In the genomic region with DNA sequence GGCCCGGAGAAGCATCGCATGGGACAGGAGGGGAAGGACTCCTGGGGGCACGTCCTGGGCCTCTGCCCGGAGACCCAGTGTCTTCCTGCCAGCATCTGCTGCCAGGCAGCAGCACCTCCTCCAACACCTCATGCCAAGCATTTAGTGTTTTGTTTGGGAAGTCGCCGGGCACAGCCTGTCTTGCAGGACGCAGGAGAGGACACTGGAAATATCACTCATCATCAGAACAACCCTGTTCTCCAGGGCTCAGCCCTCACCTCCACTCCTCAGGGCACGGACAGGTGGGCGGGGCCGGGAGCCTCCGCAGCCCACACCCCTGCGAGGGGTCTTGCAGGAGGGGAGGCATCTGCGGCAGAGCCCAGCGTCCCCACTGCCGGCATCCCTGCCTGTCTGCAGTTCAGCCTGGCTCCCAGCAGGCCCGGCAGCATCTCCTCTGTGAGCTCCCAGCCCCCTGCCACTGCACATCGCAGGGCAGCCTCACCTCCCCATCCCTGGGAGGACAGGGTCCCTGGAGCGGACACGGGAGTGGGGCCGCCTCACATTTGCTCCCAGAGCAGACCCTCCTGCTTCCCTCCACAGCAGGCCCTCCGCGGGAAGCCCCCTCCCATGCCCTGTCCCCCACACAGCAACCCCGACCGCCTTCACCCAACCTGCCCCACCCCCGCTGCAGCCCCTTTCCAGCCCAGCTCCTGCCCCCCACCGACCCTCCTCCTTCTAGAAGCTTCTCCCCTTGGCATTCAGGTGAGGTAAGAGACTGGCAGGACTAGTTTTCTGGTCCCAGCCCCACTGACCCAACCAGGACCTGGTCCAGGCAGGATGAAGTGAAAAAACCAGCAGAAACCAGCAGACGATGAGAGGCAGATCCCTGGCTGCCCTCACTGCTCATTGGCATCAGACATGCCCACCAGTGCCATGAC, we compare ENCODE assay signal across 26 cellular contexts.
DNase-seq lines count a peak whose midpoint lies in the region; ATAC-seq and TF ChIP-seq lines count a peak whose summit lies in the region.
"Had no signal": no experiment of that assay in that cellular context is flagged by ENCODE, and none has a peak within 500 bp of the region (broad histone marks: within the 10 kb centered on the region; RNA-seq: fewer than 3 reads in every experiment).

No MANE protein-coding gene starts in this region.

- peak; percentile 16 for DNase-seq in DMS153 (lab: John Stamatoyannopoulos, UW)
- no peak for DNase-seq in DMS153 treated with DMSO at 0.1 percent for 48 hours (lab: John Stamatoyannopoulos, UW; ENCODE audit: unreplicated experiment)
- DNase-seq in G401 (ENCODE audit: low spot score): peak; percentile 75
- DNase-seq in coronary artery (ENCODE audit: low spot score): peak; percentile 46
- DNase-seq in posterior vena cava (ENCODE audit: low spot score): peak; percentile 68
- DNase-seq in COLO668 (lab: John Stamatoyannopoulos, UW; ENCODE audit: unreplicated experiment): no peak
- DNase-seq: 8988T; activated B cell treated with CpG ODN at 0.5 μM for 24 hours; activated CD4-positive, alpha-beta T cell treated with anti-CD3 and anti-CD28 coated beads, Interleukin-2, amount 50 U/mL, for 48 hours; activated naive CD4-positive, alpha-beta T cell treated with anti-CD3 and anti-CD28 coated beads for 36 hours; anterior cingulate cortex; EL; KBM-7; midbrain; stimulated activated CD4-positive, alpha-beta T cell treated with anti-CD3 and anti-CD28 coated beads, Interleukin-2, amount 100 ng/mL, for 24 hours; stimulated activated naive B cell treated with anti-CD40 and anti-IgM and Interleukin-4, amounts not matched to agents 10 μg/mL and 1 μg/mL and 100 μg/mL, for 72 hours; T-helper 9 cell; testis had no signal

- ATAC-seq in GM21381 (IDR thresholded peaks at IDR 0.05; ENCODE audit: unreplicated experiment): no peak
- no peak for ATAC-seq in HG03571 (IDR thresholded peaks at IDR 0.05; ENCODE audit: unreplicated experiment)
- ATAC-seq: left lung; natural killer cell treated with Interleukin-12 subunit alpha and Interleukin-12 subunit beta and Interleukin-15 and Interleukin-18, amount 100 ng/mL, for 72 hours; stimulated activated naive B cell treated with anti-CD40 and anti-IgM and Interleukin-4, amounts not matched to agents 10 μg/mL and 1 μg/mL and 100 μg/mL, for 72 hours had no signal

- H3K4me3 ChIP-seq in coronary artery: no peak overlapping the region
- H3K4me3 ChIP-seq: cardiac muscle cell, dorsolateral prefrontal cortex, left lung, skin epidermis, testis had no signal

- TF ChIP-seq CTCF in coronary artery (IDR thresholded peaks at IDR 0.05): no peak

- no peak overlapping the region for H3K27ac ChIP-seq in coronary artery
- H3K27ac ChIP-seq: cardiac muscle cell, dorsolateral prefrontal cortex, left lung, RWPE1, skin epidermis, testis had no signal

- in situ Hi-C loops in G401 (cut with HindIII; ENCODE audit: low sequenced_read_pairs): no loop called here

- intact Hi-C loops in posterior vena cava (cut with DNase I): no loop called here

Comparison
In these comparisons a context has a peak if more than half of its experiments do, and no peak if none do; other contexts are left out.
1. DNase-seq: peak in DMS153 (single experiment), G401 (single experiment), coronary artery (single experiment) and posterior vena cava (single experiment); none in DMS153 treated with DMSO at 0.1 percent for 48 hours (single experiment) and COLO668 (single experiment).